In the genomic region with DNA sequence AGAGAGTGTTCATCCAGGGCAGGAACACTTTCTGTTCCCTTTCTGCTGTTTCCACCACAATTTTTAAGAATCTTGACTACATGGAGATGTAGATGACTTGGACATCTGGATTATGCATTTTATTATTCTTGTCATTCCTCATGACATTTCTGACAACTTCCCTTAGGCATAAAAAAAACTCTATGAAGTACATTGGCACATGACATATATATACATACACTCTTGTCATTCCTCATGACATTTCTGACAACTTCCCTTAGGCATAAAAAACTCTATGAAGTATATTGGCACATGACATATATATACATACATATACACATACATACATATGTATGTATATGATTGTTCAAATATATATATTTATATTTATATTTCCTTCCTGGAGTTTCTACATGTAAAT, we compare ENCODE assay signal across 18 cellular contexts.
DNase-seq lines count a peak whose midpoint lies in the region; ATAC-seq, FAIRE-seq and TF ChIP-seq lines count a peak whose summit lies in the region.
"Had no signal": no experiment of that assay in that cellular context is flagged by ENCODE, and none has a peak within 500 bp of the region (broad histone marks: within the 10 kb centered on the region; RNA-seq: fewer than 3 reads in every experiment).

No MANE protein-coding gene starts in this region.

- DNase-seq in GM12891 (ENCODE audit: insufficient read length, low spot score), result no peak
- no peak for DNase-seq in osteocyte (ENCODE audit: extremely low spot score, unreplicated experiment)
- DNase-seq in EL, result no peak
- DNase-seq in NCI-H524 (lab: John Stamatoyannopoulos, UW), result no peak
- DNase-seq: AML-193; Caco-2; Calu3; CD4-positive, alpha-beta T cell; CD8-positive, alpha-beta T cell; DMS79 treated with DMSO at 0.1 percent for 48 hours; GDM1 had no signal

- peak overlapping the region; percentile 73 for H3K27ac Mint-ChIP-seq in osteocyte (ENCODE audit: unreplicated experiment)
- H3K27ac Mint-ChIP-seq: B cell; CD4-positive, alpha-beta T cell; CD8-positive, alpha-beta T cell had no signal

- H3K4me1 Mint-ChIP-seq in osteocyte (ENCODE audit: unreplicated experiment), result peaks cover 40% of the 10 kb centered on the region
- H3K4me1 Mint-ChIP-seq: B cell had no signal

- no peak for ATAC-seq in GM18870 (IDR thresholded peaks at IDR 0.05; ENCODE audit: unreplicated experiment)
- ATAC-seq: A549; CD8-positive, alpha-beta T cell had no signal

- H3K4me3 Mint-ChIP-seq in osteocyte (ENCODE audit: unreplicated experiment), result no peak overlapping the region
- H3K4me3 Mint-ChIP-seq: B cell; CD4-positive, alpha-beta T cell; CD8-positive, alpha-beta T cell had no signal

- peaks cover 4% of the 10 kb centered on the region for H3K36me3 Mint-ChIP-seq in osteocyte (ENCODE audit: unreplicated experiment)
- H3K36me3 Mint-ChIP-seq: CD8-positive, alpha-beta T cell had no signal

- FAIRE-seq in GM12891 (lab: Jason Lieb, UNC) (peak; percentile 16), endometrium (lab: Jason Lieb, UNC) (peak; percentile 26)
- FAIRE-seq: A549, D721Med, GM12892, GM18507 had no signal

- H3K27me3 Mint-ChIP-seq in osteocyte (ENCODE audit: unreplicated experiment), result no peaks in the 10 kb centered on the region
- H3K27me3 Mint-ChIP-seq: B cell; CD4-positive, alpha-beta T cell had no signal

- no peak for TF ChIP-seq CTCF in osteocyte (IDR thresholded peaks at IDR 0.05)

- no peak for TF ChIP-seq POLR2A in GM12891 (IDR thresholded peaks at IDR 0.05; ENCODE audit: low read depth, low read length)

- peaks cover 12% of the 10 kb centered on the region for H3K9me3 Mint-ChIP-seq in osteocyte (ENCODE audit: unreplicated experiment)

TF ChIP-seq in GM12891, 5 proteins besides CTCF, POLR2A, EP300 and RAD21:
- no peak for TF ChIP-seq SPI1 (IDR thresholded peaks at IDR 0.05; ENCODE audit: low read depth, low read length)
- no peak for TF ChIP-seq TAF1 (IDR thresholded peaks at IDR 0.05; ENCODE audit: low read depth, low read length)
- TF ChIP-seq PAX5 (IDR thresholded peaks at IDR 0.05; ENCODE audit: insufficient read depth, low read length, severe bottlenecking), result no peak
- no peak for TF ChIP-seq POU2F2 (IDR thresholded peaks at IDR 0.05; ENCODE audit: low read depth, low read length)
- no peak for TF ChIP-seq POLR2AphosphoS5 (IDR thresholded peaks at IDR 0.05; ENCODE audit: low read depth, low read length)
TF ChIP-seq in GM12891: peak in this region for 0.
